34 cellular contexts compared by ENCODE assay signal in the genomic region with DNA sequence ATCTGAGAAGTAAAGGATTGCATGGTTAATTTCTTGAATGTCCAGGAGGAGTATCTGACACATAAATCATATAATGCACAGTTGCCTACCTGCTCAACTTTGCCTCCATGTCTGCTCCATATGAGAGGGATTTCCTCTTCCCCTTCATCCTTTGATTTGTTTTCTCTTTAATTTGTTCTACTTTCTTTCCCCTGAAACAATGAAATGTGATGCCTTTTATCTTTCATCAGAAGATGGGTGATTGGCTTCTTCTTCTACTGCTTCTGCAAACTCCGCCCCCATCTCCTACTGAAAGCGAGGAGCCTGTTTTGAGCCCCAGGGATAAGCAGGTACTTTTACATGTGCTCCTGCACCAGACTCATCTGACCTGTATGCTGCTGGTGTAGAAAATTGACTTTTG.
"Had no signal": no experiment of that assay in that cellular context is flagged by ENCODE, and none has a peak within 500 bp of the region (broad histone marks: within the 10 kb centered on the region; RNA-seq: fewer than 3 reads in every experiment).

No MANE protein-coding gene starts in this region.

- H3K27me3 ChIP-seq: ascending aorta, Peyer's patch, SJSA1 had no signal

- H3K4me3 Mint-ChIP-seq: activated CD4-positive, alpha-beta memory T cell treated with anti-CD3 and anti-CD28 coated beads, Interleukin-2, amount 10 ng/mL, durations not matched to agents 7 days and 5 days; activated naive CD8-positive, alpha-beta T cell treated with anti-CD3 and anti-CD28 coated beads for 36 hours; activated T-cell treated with anti-CD3 and anti-CD28 coated beads, Interleukin-2, amount 50 U/mL, for 72 hours; activated T-helper 17 cell treated with anti-CD3 and anti-CD28 coated beads, Interleukin-2, amount 50 U/mL, for 72 hours; central memory CD8-positive, alpha-beta T cell had no signal

- H3K4me3 ChIP-seq: ascending aorta, cardiac muscle cell, Peyer's patch, SJSA1 had no signal

- H3K4me1 ChIP-seq: ascending aorta, Peyer's patch had no signal

- H3K9ac ChIP-seq: KMS-11, SK-N-SH had no signal

- H3K9me3 ChIP-seq: ascending aorta, Peyer's patch, SJSA1, SK-N-SH had no signal

- H3K27ac Mint-ChIP-seq: activated CD4-positive, alpha-beta memory T cell treated with anti-CD3 and anti-CD28 coated beads, Interleukin-2, amount 10 ng/mL, durations not matched to agents 7 days and 5 days; activated naive CD8-positive, alpha-beta T cell treated with anti-CD3 and anti-CD28 coated beads for 36 hours; activated T-cell treated with anti-CD3 and anti-CD28 coated beads, Interleukin-2, amount 50 U/mL, for 72 hours; activated T-helper 17 cell treated with anti-CD3 and anti-CD28 coated beads, Interleukin-2, amount 50 U/mL, for 72 hours had no signal

- H3K9me2 ChIP-seq: SK-N-SH had no signal

- H3K9me3 Mint-ChIP-seq: activated CD4-positive, alpha-beta memory T cell treated with anti-CD3 and anti-CD28 coated beads, Interleukin-2, amount 10 ng/mL, durations not matched to agents 7 days and 5 days; activated naive CD8-positive, alpha-beta T cell treated with anti-CD3 and anti-CD28 coated beads for 36 hours; activated T-cell treated with anti-CD3 and anti-CD28 coated beads, Interleukin-2, amount 50 U/mL, for 72 hours; central memory CD8-positive, alpha-beta T cell had no signal

- H3K4me2 ChIP-seq: KMS-11, SK-N-SH had no signal

- H3K27me3 Mint-ChIP-seq: activated naive CD8-positive, alpha-beta T cell treated with anti-CD3 and anti-CD28 coated beads for 36 hours; activated T-helper 17 cell treated with anti-CD3 and anti-CD28 coated beads, Interleukin-2, amount 50 U/mL, for 72 hours; central memory CD8-positive, alpha-beta T cell had no signal

- H3K36me3 ChIP-seq: ascending aorta, cardiac muscle cell, Peyer's patch, SJSA1 had no signal

- ATAC-seq: activated T-cell treated with anti-CD3 and anti-CD28 coated beads, Interleukin-2, amount 50 U/mL, for 72 hours; activated T-helper 17 cell treated with anti-CD3 and anti-CD28 coated beads, Interleukin-2, amount 50 U/mL, for 72 hours; PC-3 had no signal

- DNase-seq: activated CD4-positive, alpha-beta memory T cell treated with anti-CD3 and anti-CD28 coated beads, Interleukin-2, amount 10 ng/mL, durations not matched to agents 7 days and 5 days; activated CD4-positive, alpha-beta T cell treated with anti-CD3 and anti-CD28 coated beads for 4 hours; activated CD4-positive, CD25-positive, alpha-beta regulatory T cell treated with anti-CD3 and anti-CD28 coated beads, Interleukin-2, amount 50 U/mL, for 72 hours; activated effector memory CD4-positive, alpha-beta T cell treated with anti-CD3 and anti-CD28 coated beads, Interleukin-2, amount 50 U/mL, for 16 hours; activated naive CD4-positive, alpha-beta T cell; activated naive CD4-positive, alpha-beta T cell treated with anti-CD3 and anti-CD28 coated beads, Interleukin-2, amount 50 U/mL, for 16 hours; activated naive CD8-positive, alpha-beta T cell treated with anti-CD3 and anti-CD28 coated beads for 36 hours; activated T-cell treated with anti-CD3 and anti-CD28 coated beads, Interleukin-2, amount 50 U/mL, for 1 hour; activated T-cell treated with anti-CD3 and anti-CD28 coated beads, Interleukin-2, amount 50 U/mL, for 72 hours; amniotic stem cell; NCI-H1092 treated with DMSO at 0.1 percent for 48 hours; NCI-H1417; NCI-H146; NCI-H187; NCI-H2081; NCI-H345; NCI-H510A; NCI-H526; NCI-H748 treated with DMSO at 0.1 percent for 48 hours; NK-92 treated with Interleukin-12 subunit alpha and Interleukin-12 subunit beta, amount 100 ng/mL, for 24 hours; PC-3; Peyer's patch; RPMI8226; SHP77 treated with DMSO at 0.1 percent for 48 hours; SK-N-SH; T-helper 1 cell; T-helper 2 cell; T1000 had no signal

- H3K27ac ChIP-seq: ascending aorta, cardiac muscle cell, KMS-11, Peyer's patch, SJSA1 had no signal
